30 cellular contexts compared by ENCODE assay signal in the genomic region with DNA sequence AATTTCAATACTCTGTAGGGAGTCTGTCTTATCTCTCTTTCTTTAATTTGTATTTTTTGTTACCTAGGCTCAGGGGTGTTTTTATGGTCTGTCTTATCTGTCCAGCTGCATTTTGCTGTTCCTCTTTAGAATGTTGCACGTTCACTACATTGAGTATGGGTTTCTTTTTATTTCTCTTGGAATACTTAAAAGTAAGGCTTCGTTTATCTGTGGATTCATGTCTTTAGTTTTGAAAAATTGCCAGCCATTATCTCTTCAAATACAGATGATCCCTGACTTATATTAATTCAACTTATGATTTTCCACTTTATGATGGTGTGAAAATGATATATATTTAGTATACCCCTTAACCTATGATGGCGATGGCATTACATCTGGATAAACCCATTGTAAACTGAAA.
"Had no signal": no experiment of that assay in that cellular context is flagged by ENCODE, and none has a peak within 500 bp of the region (broad histone marks: within the 10 kb centered on the region; RNA-seq: fewer than 3 reads in every experiment).

No MANE protein-coding gene starts in this region.

- DNase-seq: activated effector memory CD4-positive, alpha-beta T cell treated with anti-CD3 and anti-CD28 coated beads, Interleukin-2, amount 50 U/mL, for 16 hours; activated effector memory CD4-positive, alpha-beta T cell treated with Interleukin-2 at 50 U/mL for 16 hours; activated gamma-delta T cell; activated gamma-delta T cell treated with Interleukin-2 at 50 U/mL for 16 hours; activated naive CD4-positive, alpha-beta T cell; activated naive CD4-positive, alpha-beta T cell treated with anti-CD3 and anti-CD28 coated beads for 36 hours; activated naive CD4-positive, alpha-beta T cell treated with anti-CD3 and anti-CD28 coated beads, Interleukin-2, amount 10 ng/mL, durations not matched to agents 7 days and 5 days; activated naive CD4-positive, alpha-beta T cell treated with anti-CD3 and anti-CD28 coated beads, Interleukin-2, amount 50 U/mL, for 16 hours; activated naive CD4-positive, alpha-beta T cell treated with Interleukin-2 at 50 U/mL for 16 hours; activated naive CD8-positive, alpha-beta T cell treated with anti-CD3 and anti-CD28 coated beads for 36 hours; activated naive CD8-positive, alpha-beta T cell treated with anti-CD3 and anti-CD28 coated beads, Interleukin-2, amount 10 ng/mL, durations not matched to agents 7 days and 5 days; activated naive CD8-positive, alpha-beta T cell treated with anti-CD3 and anti-CD28 coated beads, Interleukin-2, amount 50 U/mL, for 24 hours; activated T-cell treated with anti-CD3 and anti-CD28 coated beads, Interleukin-2, amount 50 U/mL, for 1 hour; activated T-cell treated with anti-CD3 and anti-CD28 coated beads, Interleukin-2, amount 50 U/mL, for 24 hours; activated T-cell treated with anti-CD3 and anti-CD28 coated beads, Interleukin-2, amount 50 U/mL, for 4 hours; activated T-cell treated with anti-CD3 and anti-CD28 coated beads, Interleukin-2, amount 50 U/mL, for 48 hours; activated T-cell treated with anti-CD3 and anti-CD28 coated beads, Interleukin-2, amount 50 U/mL, for 72 hours; adrenal gland; amniotic stem cell; amygdala; anterior cingulate cortex; aorta; body of pancreas; brain microvascular endothelial cell; caudate nucleus; central memory CD4-positive, alpha-beta T cell; cerebellar nuclear complex had no signal

- H3K27ac ChIP-seq: adrenal gland, ascending aorta, body of pancreas, brain microvascular endothelial cell, breast epithelium, cardiac muscle cell had no signal

- H3K4me1 ChIP-seq: adrenal gland, ascending aorta, body of pancreas, breast epithelium had no signal

- H3K4me3 ChIP-seq: adrenal gland, ascending aorta, body of pancreas, breast epithelium, cardiac muscle cell had no signal

- H3K9me3 ChIP-seq: adrenal gland, ascending aorta, body of pancreas, breast epithelium had no signal

- H3K36me3 ChIP-seq: brain microvascular endothelial cell had no signal
